ENCODE assay signal across 28 cellular contexts in the genomic region with DNA sequence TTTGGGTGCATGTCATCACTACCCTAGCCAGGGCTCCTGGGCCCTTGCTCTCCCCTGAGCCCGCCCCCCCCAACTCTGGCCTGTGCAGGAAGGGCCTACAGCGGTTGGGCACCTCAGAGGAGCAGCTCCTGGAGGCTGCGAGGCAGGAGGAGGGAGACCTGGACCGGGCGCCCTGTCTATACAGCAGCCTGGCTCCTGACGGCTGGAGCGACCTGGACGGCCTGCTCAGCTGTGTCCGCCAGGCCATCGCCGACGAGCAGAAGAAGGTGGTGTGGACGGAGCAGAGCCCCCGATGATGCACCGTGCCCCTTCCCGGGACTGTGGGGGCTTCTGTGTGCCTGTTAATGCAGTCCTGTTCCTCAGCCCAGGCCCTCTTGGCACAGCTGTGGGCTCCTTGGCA. TPM values are rescaled to one million over a fixed set of nuclear protein-coding genes. Genes with fewer than 3 reads are reported as not detected.
"Had no signal": no experiment of that assay in that cellular context is flagged by ENCODE, and none has a peak within 500 bp of the region (broad histone marks: within the 10 kb centered on the region; RNA-seq: fewer than 3 reads in every experiment).

No MANE protein-coding gene starts in this region.

- H3K36me3 Mint-ChIP-seq: natural killer cell, type B pancreatic cell had no signal

- H3K4me3 ChIP-seq: hepatocyte, left ventricle myocardium inferior, lung, neural progenitor cell, pancreas, prostate gland, sigmoid colon, tibial nerve, uterus had no signal

- DNase-seq: islet precursor cell; left ventricle myocardium inferior; mesendoderm; naive B cell; natural killer cell; nephron progenitor cell; pancreas; posterior cingulate gyrus; retina; sigmoid colon; small intestine; stimulated activated CD4-positive, alpha-beta T cell treated with anti-CD3 and anti-CD28 coated beads, Interleukin-1b, Interleukin-23, amount 100 ng/mL, for 48 hours; stimulated activated CD4-positive, alpha-beta T cell treated with anti-CD3 and anti-CD28 coated beads, Interleukin-2, amount 100 ng/mL, for 48 hours; stimulated activated CD4-positive, alpha-beta T cell treated with anti-CD3 and anti-CD28 coated beads, Interleukin-4, amount 100 ng/mL, for 4 hours; stimulated activated CD8-positive, alpha-beta memory T cell treated with anti-CD3 and anti-CD28 coated beads, Interleukin-4, amount 100 ng/mL, for 48 hours; stimulated activated naive CD4-positive, alpha-beta T cell treated with Interleukin-2 at 50 U/mL for 16 hours; stimulated activated naive CD8-positive, alpha-beta T cell treated with anti-CD3 and anti-CD28 coated beads, Interleukin-15, amount 100 ng/mL, for 72 hours; substantia nigra; uterus had no signal

- H2AFZ ChIP-seq: hepatocyte, neural progenitor cell had no signal

- ATAC-seq: natural killer cell; pancreas; stimulated activated memory B cell treated with anti-CD40 and anti-IgM and Interleukin-4, amounts not matched to agents 10 μg/mL and 1 μg/mL and 100 μg/mL, for 72 hours; stimulated activated naive CD8-positive, alpha-beta T cell treated with anti-CD3 and anti-CD28 coated beads, Interleukin-15, amount 100 ng/mL, for 72 hours had no signal

- H3K27ac ChIP-seq: hepatocyte, left ventricle myocardium inferior, neural progenitor cell, pancreas, prostate gland, sigmoid colon, tibial nerve, uterus had no signal

- H3K4me1 Mint-ChIP-seq: mesothelial cell of epicardium; natural killer cell; neural progenitor cell; stimulated activated naive CD8-positive, alpha-beta T cell treated with anti-CD3 and anti-CD28 coated beads, Interleukin-15, amount 100 ng/mL, for 72 hours had no signal

- H3K27ac Mint-ChIP-seq: mesothelial cell of epicardium; naive B cell; natural killer cell; nephron progenitor cell; neural progenitor cell; stimulated activated memory B cell treated with anti-CD40 and anti-IgM and Interleukin-4, amounts not matched to agents 10 μg/mL and 1 μg/mL and 100 μg/mL, for 72 hours; type B pancreatic cell had no signal

- H3K36me3 ChIP-seq: neural progenitor cell, uterus had no signal

- H3K9me3 ChIP-seq: left ventricle myocardium inferior, pancreas, prostate gland, sigmoid colon, tibial nerve, uterus had no signal

- H3K4me2 ChIP-seq: hepatocyte, neural progenitor cell had no signal

- H3K9me3 Mint-ChIP-seq: mesothelial cell of epicardium; naive B cell; natural killer cell; nephron progenitor cell; neural progenitor cell; stimulated activated memory B cell treated with anti-CD40 and anti-IgM and Interleukin-4, amounts not matched to agents 10 μg/mL and 1 μg/mL and 100 μg/mL, for 72 hours; stimulated activated naive CD8-positive, alpha-beta T cell treated with anti-CD3 and anti-CD28 coated beads, Interleukin-15, amount 100 ng/mL, for 72 hours; type B pancreatic cell had no signal

- H3K27me3 Mint-ChIP-seq: naive B cell; stimulated activated memory B cell treated with anti-CD40 and anti-IgM and Interleukin-4, amounts not matched to agents 10 μg/mL and 1 μg/mL and 100 μg/mL, for 72 hours; stimulated activated naive CD8-positive, alpha-beta T cell treated with anti-CD3 and anti-CD28 coated beads, Interleukin-15, amount 100 ng/mL, for 72 hours; type B pancreatic cell had no signal

- H3K4me3 Mint-ChIP-seq: mesothelial cell of epicardium; naive B cell; natural killer cell; nephron progenitor cell; neural progenitor cell; stimulated activated memory B cell treated with anti-CD40 and anti-IgM and Interleukin-4, amounts not matched to agents 10 μg/mL and 1 μg/mL and 100 μg/mL, for 72 hours; stimulated activated naive CD8-positive, alpha-beta T cell treated with anti-CD3 and anti-CD28 coated beads, Interleukin-15, amount 100 ng/mL, for 72 hours; type B pancreatic cell had no signal

- H3K4me1 ChIP-seq: left ventricle myocardium inferior, neural progenitor cell, pancreas, prostate gland, sigmoid colon, tibial nerve, uterus had no signal

- H3K27me3 ChIP-seq: hepatocyte, neural progenitor cell, pancreas, sigmoid colon, tibial nerve, uterus had no signal

- H3K79me2 ChIP-seq: hepatocyte had no signal

RNA-seq across cellular contexts. Expression of gene CARD14, which starts 38.2 kb away (rescaled TPM):
- total RNA-seq: kidney epithelial cell, sigmoid colon had no signal
